Comparison of ENCODE assay signal across 8 cellular contexts in genomic region chr16:38206-38605, GRCh38. TPM values are rescaled to one million over a fixed set of nuclear protein-coding genes. Genes with fewer than 3 reads are reported as not detected.
DNase-seq lines count a peak whose midpoint lies in the region; ATAC-seq and TF ChIP-seq lines count a peak whose summit lies in the region.
"Not testable (repeated sequence)": the region's sequence is repeated elsewhere in the genome, so short reads cannot be mapped to it uniquely, and the experiment has no call there.

No MANE protein-coding gene starts in this region.

- not testable (repeated sequence) for H3K27ac ChIP-seq in CD4-positive, CD25-positive, alpha-beta regulatory T cell (ENCODE audit: insufficient read depth, low read length, poor library complexity, severe bottlenecking)
- peak overlapping the region; percentile 59 for H3K27ac ChIP-seq in OCI-LY7 (ENCODE audit: low read depth, low read length, poor library complexity, severe bottlenecking)
- H3K27ac ChIP-seq in naive thymus-derived CD4-positive, alpha-beta T cell (ENCODE audit: low read depth, low read length): peak overlapping the region; percentile 44

- H3K4me2 ChIP-seq in OCI-LY7 (ENCODE audit: low read length): 0 out of 2 replicates have a peak overlapping the region, but pooled peaks have one; percentile 70

- H3K4me3 Mint-ChIP-seq in CD4-positive, CD25-positive, alpha-beta regulatory T cell; WTC11; dendritic cell treated with granulocyte-macrophage colony-stimulating factor and Interleukin-4, amounts not matched to agents 40 ng/mL and 50 ng/mL, for 4 days; stimulated activated memory B cell treated with anti-CD40 and anti-IgM and Interleukin-4, amounts not matched to agents 10 μg/mL and 1 μg/mL and 100 μg/mL, for 72 hours: not testable (repeated sequence)
- H3K4me3 Mint-ChIP-seq in IgD-negative memory B cell: peak overlapping the region; percentile 59 to 91 (median 86)
- H3K4me3 Mint-ChIP-seq in naive thymus-derived CD4-positive, alpha-beta T cell: peak overlapping the region in 4 of 10 donors; percentile 21 to 41 (median 34)

- not testable (repeated sequence) for H3K4me3 ChIP-seq in CD4-positive, CD25-positive, alpha-beta regulatory T cell (ENCODE audit: low read depth, low read length); OCI-LY7 (ENCODE audit: low read depth, low read length, poor library complexity, severe bottlenecking); naive thymus-derived CD4-positive, alpha-beta T cell (ENCODE audit: low read length)

- H3K36me3 Mint-ChIP-seq in CD4-positive, CD25-positive, alpha-beta regulatory T cell: peaks cover 19% of the 10 kb centered on the region
- H3K36me3 Mint-ChIP-seq in IgD-negative memory B cell: not testable (repeated sequence)
- H3K36me3 Mint-ChIP-seq in WTC11: peaks cover 35% of the 10 kb centered on the region
- H3K36me3 Mint-ChIP-seq in dendritic cell treated with granulocyte-macrophage colony-stimulating factor and Interleukin-4, amounts not matched to agents 40 ng/mL and 50 ng/mL, for 4 days (ENCODE audit: low read depth): peaks cover 38% of the 10 kb centered on the region
- H3K36me3 Mint-ChIP-seq in naive thymus-derived CD4-positive, alpha-beta T cell: peaks cover 0 to 15% (median 13%) of the 10 kb centered on the region in 5 donors
- peaks cover 22% of the 10 kb centered on the region for H3K36me3 Mint-ChIP-seq in stimulated activated memory B cell treated with anti-CD40 and anti-IgM and Interleukin-4, amounts not matched to agents 10 μg/mL and 1 μg/mL and 100 μg/mL, for 72 hours

- H3K27ac Mint-ChIP-seq in CD4-positive, CD25-positive, alpha-beta regulatory T cell: peak overlapping the region; percentile 44 to 92 (median 78)
- H3K27ac Mint-ChIP-seq in IgD-negative memory B cell (peak overlapping the region; percentile 96 to 100 (median 99)), WTC11 (peak overlapping the region; percentile 49; the same call in 1 of the 2 replicates)
- peak overlapping the region; percentile 11 for H3K27ac Mint-ChIP-seq in dendritic cell treated with granulocyte-macrophage colony-stimulating factor and Interleukin-4, amounts not matched to agents 40 ng/mL and 50 ng/mL, for 4 days
- H3K27ac Mint-ChIP-seq in naive thymus-derived CD4-positive, alpha-beta T cell: peak overlapping the region in 6 of 9 donors; percentile 22 to 75 (median 68)
- H3K27ac Mint-ChIP-seq in stimulated activated memory B cell treated with anti-CD40 and anti-IgM and Interleukin-4, amounts not matched to agents 10 μg/mL and 1 μg/mL and 100 μg/mL, for 72 hours: peak overlapping the region; percentile 89

- not testable (repeated sequence) for TF ChIP-seq CTCF in OCI-LY7 (conservative IDR thresholded peaks at IDR 0.05; ENCODE audit: low read length); WTC11 (IDR thresholded peaks at IDR 0.05)

- not testable (repeated sequence) for H3K9me3 Mint-ChIP-seq in CD4-positive, CD25-positive, alpha-beta regulatory T cell; IgD-negative memory B cell; dendritic cell treated with granulocyte-macrophage colony-stimulating factor and Interleukin-4, amounts not matched to agents 40 ng/mL and 50 ng/mL, for 4 days; naive thymus-derived CD4-positive, alpha-beta T cell; stimulated activated memory B cell treated with anti-CD40 and anti-IgM and Interleukin-4, amounts not matched to agents 10 μg/mL and 1 μg/mL and 100 μg/mL, for 72 hours
- peaks cover 16% of the 10 kb centered on the region for H3K9me3 Mint-ChIP-seq in WTC11

- intact Hi-C loops in OCI-LY7 (cut with micrococcal nuclease; ENCODE audit: unreplicated experiment); dendritic cell treated with granulocyte-macrophage colony-stimulating factor and Interleukin-4, amounts not matched to agents 40 ng/mL and 50 ng/mL, for 4 days (cut with micrococcal nuclease); naive thymus-derived CD4-positive, alpha-beta T cell (cut with micrococcal nuclease): not testable (repeated sequence)

- peaks cover 19% of the 10 kb centered on the region for H3K4me1 ChIP-seq in CD4-positive, CD25-positive, alpha-beta regulatory T cell (ENCODE audit: control insufficient read depth, insufficient read depth, low read length, poor library complexity, severe bottlenecking)
- H3K4me1 ChIP-seq in OCI-LY7 (ENCODE audit: insufficient read depth, low read length, poor library complexity, severe bottlenecking): peaks cover 29% of the 10 kb centered on the region
- peaks cover 13 to 22% of the 10 kb centered on the region in 2 donors for H3K4me1 ChIP-seq in naive thymus-derived CD4-positive, alpha-beta T cell (ENCODE audit: control insufficient read depth in 2 of 2, insufficient read depth in 2 of 2, low read length in 2 of 2)

- not testable (repeated sequence) for H3K9me3 ChIP-seq in CD4-positive, CD25-positive, alpha-beta regulatory T cell (ENCODE audit: control insufficient read depth in 2 of 2, low read length in 2 of 2); OCI-LY7 (ENCODE audit: low read length); naive thymus-derived CD4-positive, alpha-beta T cell (ENCODE audit: control insufficient read depth in 2 of 3, low read length in 3 of 3)

- H2AFZ ChIP-seq in OCI-LY7 (ENCODE audit: low read length): not testable (repeated sequence)

- not testable (repeated sequence) for H3K27me3 Mint-ChIP-seq in CD4-positive, CD25-positive, alpha-beta regulatory T cell; IgD-negative memory B cell; WTC11 (ENCODE audit: low read depth); dendritic cell treated with granulocyte-macrophage colony-stimulating factor and Interleukin-4, amounts not matched to agents 40 ng/mL and 50 ng/mL, for 4 days; naive thymus-derived CD4-positive, alpha-beta T cell; stimulated activated memory B cell treated with anti-CD40 and anti-IgM and Interleukin-4, amounts not matched to agents 10 μg/mL and 1 μg/mL and 100 μg/mL, for 72 hours

- not testable (repeated sequence) for BruUV-seq in OCI-LY7 (replicated peaks; lab: Mats Ljungman, UMichigan)

- not testable (repeated sequence) for H3K79me2 ChIP-seq in OCI-LY7 (ENCODE audit: insufficient read depth, low read depth, low read length)

- H3K4me1 Mint-ChIP-seq in CD4-positive, CD25-positive, alpha-beta regulatory T cell: peaks cover 14 to 54% (median 35%) of the 10 kb centered on the region in 4 donors
- peaks cover 53 to 66% (median 58%) of the 10 kb centered on the region in 3 donors for H3K4me1 Mint-ChIP-seq in IgD-negative memory B cell
- not testable (repeated sequence) for H3K4me1 Mint-ChIP-seq in WTC11
- H3K4me1 Mint-ChIP-seq in dendritic cell treated with granulocyte-macrophage colony-stimulating factor and Interleukin-4, amounts not matched to agents 40 ng/mL and 50 ng/mL, for 4 days (ENCODE audit: low read depth): peaks cover 57% of the 10 kb centered on the region
- peaks cover 24 to 51% (median 39%) of the 10 kb centered on the region in 7 donors for H3K4me1 Mint-ChIP-seq in naive thymus-derived CD4-positive, alpha-beta T cell
- H3K4me1 Mint-ChIP-seq in stimulated activated memory B cell treated with anti-CD40 and anti-IgM and Interleukin-4, amounts not matched to agents 10 μg/mL and 1 μg/mL and 100 μg/mL, for 72 hours: peaks cover 84% of the 10 kb centered on the region

- not testable (repeated sequence) for DNase-seq in CD4-positive, CD25-positive, alpha-beta regulatory T cell; OCI-LY7 (ENCODE audit: low spot score); WTC11 (ENCODE audit: low spot score); naive thymus-derived CD4-positive, alpha-beta T cell
- peak; percentile 54 for DNase-seq in activated CD8-positive, alpha-beta memory T cell treated with anti-CD3 and anti-CD28 coated beads for 24 hours

- not testable (repeated sequence) for H3K36me3 ChIP-seq in CD4-positive, CD25-positive, alpha-beta regulatory T cell (ENCODE audit: control insufficient read depth, insufficient read depth, low read length); naive thymus-derived CD4-positive, alpha-beta T cell (ENCODE audit: control insufficient read depth in 2 of 3, insufficient read depth in 3 of 3, low read length in 3 of 3)
- H3K36me3 ChIP-seq in OCI-LY7 (ENCODE audit: insufficient read depth, low read length): peaks cover 86% of the 10 kb centered on the region

- POLR2A ChIA-PET in OCI-LY7 (lab: Charles Lee); naive thymus-derived CD4-positive, alpha-beta T cell (lab: Charles Lee): not testable (repeated sequence)
- POLR2A ChIA-PET in WTC11 (lab: Charles Lee): interaction anchor here (1.9 kb wide), 1 partner anchor 15 kb away, joined by 6 read pairs; the partner anchor contains the start of genes POLR3K and SNRNP25

- H3K27me3 ChIP-seq in CD4-positive, CD25-positive, alpha-beta regulatory T cell (ENCODE audit: control insufficient read depth, insufficient read depth, low read length); naive thymus-derived CD4-positive, alpha-beta T cell (ENCODE audit: control insufficient read depth in 2 of 2, insufficient read depth in 2 of 2, low read length in 2 of 2): not testable (repeated sequence)

- H3K9me2 ChIP-seq in OCI-LY7 (ENCODE audit: insufficient read depth, low read length): not testable (repeated sequence)

- not testable (repeated sequence) for H4K20me1 ChIP-seq in OCI-LY7 (ENCODE audit: insufficient read depth, low read length)

- ATAC-seq in CD4-positive, CD25-positive, alpha-beta regulatory T cell (ENCODE audit: low read depth in 2 of 2); WTC11; naive thymus-derived CD4-positive, alpha-beta T cell; stimulated activated memory B cell treated with anti-CD40 and anti-IgM and Interleukin-4, amounts not matched to agents 10 μg/mL and 1 μg/mL and 100 μg/mL, for 72 hours: not testable (repeated sequence)

- CTCF ChIA-PET in OCI-LY7 (lab: Charles Lee; ENCODE audit: unreplicated experiment); naive thymus-derived CD4-positive, alpha-beta T cell (lab: Charles Lee): not testable (repeated sequence)
- CTCF ChIA-PET in WTC11 (lab: Charles Lee): interaction anchor here (1.7 to 2.8 kb wide), 4 partner anchors 15 to 80 kb away, joined by 5 to 13 read pairs (median 8); partner anchors contain the start of genes POLR3K and SNRNP25

RNA-seq across cellular contexts. Expression of gene POLR3K, which starts 15.2 kb away (rescaled TPM):
- 12.7 TPM for total RNA-seq in CD4-positive, CD25-positive, alpha-beta regulatory T cell
- 10 to 100 TPM; 37.5 to 50.4 (median 48.6) TPM for polyA plus RNA-seq in CD4-positive, CD25-positive, alpha-beta regulatory T cell
- 45.2 TPM for polyA plus RNA-seq in IgD-negative memory B cell
- total RNA-seq in OCI-LY7 (2014; rRNA removed; shearing (Covaris generic)): 26.2 and 28.6 TPM in 2 replicates
- total RNA-seq in OCI-LY7 (2022): 73.6 and 74.1 TPM in 2 replicates
- total RNA-seq in WTC11 (2021): 37.9 to 40.1 TPM (median 38.6 TPM) in 3 replicates
- total RNA-seq in naive thymus-derived CD4-positive, alpha-beta T cell: 10 to 100 TPM in 4 of 5 experiments, 1 to 10 TPM in 1; 8.5 to 45.4 (median 18.9) TPM
- 10 to 100 TPM; 20.4 to 28.6 TPM for polyA plus RNA-seq in naive thymus-derived CD4-positive, alpha-beta T cell

RNA-seq across cellular contexts. Expression of gene SNRNP25, which starts 15.4 kb away (rescaled TPM):
- 9.4 TPM for total RNA-seq in CD4-positive, CD25-positive, alpha-beta regulatory T cell
- 10 to 100 TPM; 16.6 to 29.1 (median 21.2) TPM for polyA plus RNA-seq in CD4-positive, CD25-positive, alpha-beta regulatory T cell
- 39.1 TPM for polyA plus RNA-seq in IgD-negative memory B cell
- total RNA-seq in OCI-LY7 (2014; rRNA removed; shearing (Covaris generic)): 61.4 and 68.1 TPM in 2 replicates
- total RNA-seq in OCI-LY7 (2022): 63.0 and 68.3 TPM in 2 replicates
- total RNA-seq in WTC11 (2021): 51.6 to 55.9 TPM (median 54.7 TPM) in 3 replicates
- 10 to 100 TPM in 4 of 5 experiments, 1 to 10 TPM in 1; 9.8 to 57.4 (median 11.7) TPM for total RNA-seq in naive thymus-derived CD4-positive, alpha-beta T cell
- polyA plus RNA-seq in naive thymus-derived CD4-positive, alpha-beta T cell: 10 to 100 TPM; 20.5 to 21.5 TPM

RNA-seq across cellular contexts. Expression of gene RHBDF1, which starts 34.2 kb away (rescaled TPM):
- 0.67 TPM for total RNA-seq in CD4-positive, CD25-positive, alpha-beta regulatory T cell
- polyA plus RNA-seq in CD4-positive, CD25-positive, alpha-beta regulatory T cell: not detected
- polyA plus RNA-seq in IgD-negative memory B cell: not detected
- total RNA-seq in OCI-LY7 (2014; rRNA removed; shearing (Covaris generic)): 0.10 and 0.13 TPM in 2 replicates
- 0.66 and 0.68 TPM in 2 replicates for total RNA-seq in OCI-LY7 (2022)
- 40.9 to 60.8 TPM (median 44.2 TPM) in 3 replicates for total RNA-seq in WTC11 (2021)
- total RNA-seq in naive thymus-derived CD4-positive, alpha-beta T cell: 1 to 10 TPM in 1 of 5 experiments, under 1 TPM in 1, not detected in 3; 0.66 to 1.6 TPM
- polyA plus RNA-seq in naive thymus-derived CD4-positive, alpha-beta T cell: not detected

RNA-seq across cellular contexts. Expression of gene MPG, which starts 39.8 kb away (rescaled TPM):
- total RNA-seq in CD4-positive, CD25-positive, alpha-beta regulatory T cell: 29.2 TPM
- polyA plus RNA-seq in CD4-positive, CD25-positive, alpha-beta regulatory T cell: 10 to 100 TPM; 62.2 to 82.7 (median 81.8) TPM
- 87.6 TPM for polyA plus RNA-seq in IgD-negative memory B cell
- 119 and 126 TPM in 2 replicates for total RNA-seq in OCI-LY7 (2014; rRNA removed; shearing (Covaris generic))
- total RNA-seq in OCI-LY7 (2022) (54.2 and 58.1 TPM in 2 replicates), WTC11 (2021) (60.0 to 62.0 TPM (median 60.0 TPM) in 3 replicates)
- total RNA-seq in naive thymus-derived CD4-positive, alpha-beta T cell: 10 to 100 TPM; 17.5 to 59.5 (median 25.4) TPM
- polyA plus RNA-seq in naive thymus-derived CD4-positive, alpha-beta T cell: 10 to 100 TPM; 50.5 to 52.3 TPM

Comparison
In these comparisons a context has a peak if more than half of its experiments do, and no peak if none do; other contexts are left out.
1. H3K27ac Mint-ChIP-seq: peak in every context shown above with its lines; median percentile 99 in IgD-negative memory B cell; 89 in stimulated activated memory B cell treated with anti-CD40 and anti-IgM and Interleukin-4, amounts not matched to agents 10 μg/mL and 1 μg/mL and 100 μg/mL, for 72 hours; 78 in CD4-positive, CD25-positive, alpha-beta regulatory T cell; 68 in naive thymus-derived CD4-positive, alpha-beta T cell; 49 in WTC11; 11 in dendritic cell treated with granulocyte-macrophage colony-stimulating factor and Interleukin-4, amounts not matched to agents 40 ng/mL and 50 ng/mL, for 4 days.
2. RNA of gene RHBDF1, which starts 34.2 kb away (total RNA-seq): 40.9 to 60.8 TPM in WTC11; 0.10 to 0.68 TPM in OCI-LY7, 0.67 TPM in CD4-positive, CD25-positive, alpha-beta regulatory T cell (single experiment) and 0.66 to 1.6 TPM in naive thymus-derived CD4-positive, alpha-beta T cell; every median in the first group is over 10 times any median in the second.